In the genomic region with DNA sequence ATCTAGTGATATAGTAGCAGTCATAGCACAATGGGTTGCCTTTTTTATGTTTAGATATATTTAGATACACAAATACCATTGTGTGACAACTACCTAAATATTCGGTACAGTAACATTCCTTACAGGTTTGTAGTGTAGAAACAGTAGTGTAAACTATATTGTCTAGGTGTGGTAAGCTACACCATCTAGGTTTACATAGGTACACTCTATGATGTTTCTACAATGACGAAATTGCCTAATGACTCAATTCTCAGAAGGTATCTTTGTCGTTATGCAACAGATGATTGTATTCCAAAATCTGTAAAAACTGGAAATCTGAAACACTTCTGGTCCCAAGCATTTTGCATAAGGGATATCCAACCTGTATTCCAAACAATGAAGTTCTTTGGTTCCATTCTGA, we compare ENCODE assay signal across 20 cellular contexts. TPM values are rescaled to one million over a fixed set of nuclear protein-coding genes. Genes with fewer than 3 reads are reported as not detected.
DNase-seq lines count a peak whose midpoint lies in the region; ATAC-seq, FAIRE-seq and TF ChIP-seq lines count a peak whose summit lies in the region.
"Had no signal": no experiment of that assay in that cellular context is flagged by ENCODE, and none has a peak within 500 bp of the region (broad histone marks: within the 10 kb centered on the region; RNA-seq: fewer than 3 reads in every experiment).

No MANE protein-coding gene starts in this region.

- no peak overlapping the region for H2AFZ ChIP-seq in mammary epithelial cell (ENCODE audit: low read depth, low read length)
- H2AFZ ChIP-seq in keratinocyte (ENCODE audit: control insufficient read depth, low read length): no peak overlapping the region
- H2AFZ ChIP-seq: GM23248 had no signal

- intact Hi-C loops in mammary epithelial cell (cut with micrococcal nuclease): no loop called here

- TF ChIP-seq CTCF in mammary epithelial cell (conservative IDR thresholded peaks at IDR 0.05 in 1 of 2, IDR thresholded peaks at IDR 0.05 in 1 of 2; ENCODE audit: extremely low read depth in 1 of 2, insufficient read depth in 1 of 2, low read depth in 1 of 2, low read length in 2 of 2) (no peak), keratinocyte (optimal IDR thresholded peaks at IDR 0.05 in 1 of 3, IDR thresholded peaks at IDR 0.05 in 1 of 3, conservative IDR thresholded peaks at IDR 0.05 in 1 of 3; ENCODE audit: extremely low read depth in 1 of 3, insufficient read depth in 2 of 3, low read length in 3 of 3) (no peak), nephron progenitor cell (IDR thresholded peaks at IDR 0.05) (no peak)

- H3K4me3 ChIP-seq in mammary epithelial cell (replicated peaks in 1 of 3; ENCODE audit: insufficient read depth in 1 of 3, low read depth in 2 of 3, low read length in 3 of 3): no peak overlapping the region
- H3K4me3 ChIP-seq in keratinocyte (ENCODE audit: control insufficient read depth in 2 of 3, extremely low read depth in 1 of 3, insufficient read depth in 2 of 3, low read depth in 1 of 3, low read length in 3 of 3): no peak overlapping the region
- H3K4me3 ChIP-seq in subcutaneous abdominal adipose tissue (ENCODE audit: low read depth in 1 of 5, low read length in 5 of 5): no peak overlapping the region
- H3K4me3 ChIP-seq: GM23248 had no signal

- H4K20me1 ChIP-seq in mammary epithelial cell (ENCODE audit: insufficient read depth, low read length) (no peaks in the 10 kb centered on the region), keratinocyte (ENCODE audit: control insufficient read depth, extremely low read depth, insufficient read depth, low read length) (no peaks in the 10 kb centered on the region)

- DNase-seq in H54 (ENCODE audit: insufficient read length, low spot score): no peak
- DNase-seq in mammary epithelial cell: peak; percentile 38
- DNase-seq in keratinocyte (ENCODE audit: low read depth, low spot score): no peak
- no peak for DNase-seq in nephron progenitor cell
- DNase-seq in NCI-H2171 (lab: John Stamatoyannopoulos, UW): no peak
- DNase-seq: AML-193; Caco-2; CD4-positive, alpha-beta T cell; DMS153; DMS79; GDM1; GM23248; HCEC 1CT; KBM-7 had no signal

- H3K36me3 ChIP-seq in mammary epithelial cell (ENCODE audit: insufficient read depth, low read length) (no peaks in the 10 kb centered on the region), keratinocyte (ENCODE audit: control insufficient read depth in 2 of 2, extremely low read depth in 1 of 2, insufficient read depth in 2 of 2, low read length in 2 of 2) (no peaks in the 10 kb centered on the region), subcutaneous abdominal adipose tissue (ENCODE audit: control insufficient read depth in 5 of 5, insufficient read depth in 5 of 5, low read length in 5 of 5) (no peaks in the 10 kb centered on the region)

- 62% methylated on average over 3 of the region's 3 CpGs for WGBS in mammary epithelial cell (ENCODE audit: low coverage, missing lambda C conversion rate)

- H3K9me3 Mint-ChIP-seq in nephron progenitor cell: no peaks in the 10 kb centered on the region
- H3K9me3 Mint-ChIP-seq: CD4-positive, alpha-beta T cell; IgD-negative memory B cell had no signal

- H3K9me3 ChIP-seq in mammary epithelial cell (replicated peaks; ENCODE audit: insufficient read depth, low read length) (no peaks in the 10 kb centered on the region), keratinocyte (ENCODE audit: control insufficient read depth, low read depth, low read length) (no peaks in the 10 kb centered on the region), subcutaneous abdominal adipose tissue (ENCODE audit: control insufficient read depth in 5 of 5, low read length in 5 of 5) (no peaks in the 10 kb centered on the region)
- H3K9me3 ChIP-seq: Caco-2 had no signal

- no peak overlapping the region for H3K4me3 Mint-ChIP-seq in nephron progenitor cell
- H3K4me3 Mint-ChIP-seq: CD4-positive, alpha-beta T cell; IgD-negative memory B cell had no signal

- no peak for ATAC-seq in GM21515 (IDR thresholded peaks at IDR 0.05; ENCODE audit: unreplicated experiment)

- peaks cover 17% of the 10 kb centered on the region for H3K36me3 Mint-ChIP-seq in nephron progenitor cell (ENCODE audit: low read depth)
- H3K36me3 Mint-ChIP-seq: IgD-negative memory B cell had no signal

- H3K27ac Mint-ChIP-seq in nephron progenitor cell: no peak overlapping the region
- H3K27ac Mint-ChIP-seq: CD4-positive, alpha-beta T cell; IgD-negative memory B cell had no signal

- H3K27ac ChIP-seq in mammary epithelial cell (ENCODE audit: insufficient read depth, low read depth, low read length): no peak overlapping the region
- no peak overlapping the region for H3K27ac ChIP-seq in keratinocyte (ENCODE audit: control insufficient read depth, insufficient read depth, low read length)
- H3K27ac ChIP-seq in subcutaneous abdominal adipose tissue (ENCODE audit: low read depth, low read length): peak overlapping the region; percentile 31
- H3K27ac ChIP-seq: C4-2B, GM23248 had no signal

- no peak for TF ChIP-seq POLR2A in H54 (IDR thresholded peaks at IDR 0.05; ENCODE audit: low read depth, low read length)

- no peaks in the 10 kb centered on the region for H3K27me3 Mint-ChIP-seq in nephron progenitor cell (ENCODE audit: low read depth, poor library complexity)
- H3K27me3 Mint-ChIP-seq: CD4-positive, alpha-beta T cell; IgD-negative memory B cell had no signal

- in situ Hi-C loops in mammary epithelial cell (cut with MboI; ENCODE audit: low sequenced_read_pairs in 2 of 2): no loop called here

- H3K4me1 ChIP-seq in mammary epithelial cell (ENCODE audit: insufficient read depth, low read length): peaks cover 6% of the 10 kb centered on the region
- no peaks in the 10 kb centered on the region for H3K4me1 ChIP-seq in keratinocyte (ENCODE audit: control insufficient read depth, extremely low read depth, insufficient read depth, low read length)
- peaks cover 4 to 50% (median 34%) of the 10 kb centered on the region in 5 donors for H3K4me1 ChIP-seq in subcutaneous abdominal adipose tissue (ENCODE audit: control insufficient read depth in 5 of 5, insufficient read depth in 5 of 5, low read length in 5 of 5)
- H3K4me1 ChIP-seq: Caco-2 had no signal

- no peaks in the 10 kb centered on the region for H3K9me1 ChIP-seq in keratinocyte (ENCODE audit: control insufficient read depth, extremely low read depth, insufficient read depth, low read length)

- H3K4me2 ChIP-seq in mammary epithelial cell (ENCODE audit: insufficient read depth, low read depth, low read length) (no peak overlapping the region), keratinocyte (ENCODE audit: control insufficient read depth, extremely low read depth, insufficient read depth, low read depth, low read length) (no peak overlapping the region)

- H3K79me2 ChIP-seq in mammary epithelial cell (ENCODE audit: insufficient read depth, low read length): peaks cover 81% of the 10 kb centered on the region
- H3K79me2 ChIP-seq in keratinocyte (ENCODE audit: control insufficient read depth, insufficient read depth, low read length): peaks cover 2% of the 10 kb centered on the region

- FAIRE-seq in H54 (lab: Jason Lieb, UNC): peak; percentile 20
- FAIRE-seq in keratinocyte (lab: Jason Lieb, UNC): peak; percentile 20
- FAIRE-seq: A204.1, HTR-8/SVneo had no signal

- dilution Hi-C loops in mammary epithelial cell (cut with HindIII; ENCODE audit: low sequenced_read_pairs) (no loop called here), keratinocyte (cut with MboI; ENCODE audit: extremely low pct_ligation_motif_present, low sequenced_read_pairs) (no loop called here)

- CTCF ChIA-PET in mammary epithelial cell (lab: Charles Lee; ENCODE audit: low non-redundant PET): interaction anchor here (0.5 kb wide), 1 partner anchor 37 kb away, joined by 4 read pairs; no protein-coding TSS in a partner anchor

- no peak overlapping the region for H3K9ac ChIP-seq in mammary epithelial cell (ENCODE audit: insufficient read depth, low read length)
- no peak overlapping the region for H3K9ac ChIP-seq in keratinocyte (ENCODE audit: control insufficient read depth, extremely low read depth, insufficient read depth, low read length)
- H3K9ac ChIP-seq in subcutaneous abdominal adipose tissue (ENCODE audit: low read length in 5 of 5): no peak overlapping the region
- H3K9ac ChIP-seq: GM23248 had no signal

- H3K27me3 ChIP-seq in mammary epithelial cell (ENCODE audit: insufficient read depth, low read length): no peaks in the 10 kb centered on the region
- no peaks in the 10 kb centered on the region for H3K27me3 ChIP-seq in keratinocyte (ENCODE audit: control insufficient read depth, extremely low read depth, insufficient read depth, low read length)
- H3K27me3 ChIP-seq in subcutaneous abdominal adipose tissue (ENCODE audit: control insufficient read depth in 5 of 5, insufficient read depth in 4 of 5, low read length in 5 of 5): no peaks in the 10 kb centered on the region

- no TSS peak for BruUV-seq in mammary epithelial cell (replicated peaks; lab: Mats Ljungman, UMichigan)

- no peaks in the 10 kb centered on the region for H3K4me1 Mint-ChIP-seq in nephron progenitor cell
- H3K4me1 Mint-ChIP-seq: IgD-negative memory B cell had no signal

RNA-seq across cellular contexts. Expression of a gene that starts 24.3 kb away (rescaled TPM):
- total RNA-seq in mammary epithelial cell: 100 to 1,000 TPM in 1 of 2 donors, 10 to 100 TPM in 1; 42.1 to 112 TPM
- polyA plus RNA-seq in mammary epithelial cell: 19.6 TPM
- 38.8 TPM for polyA minus RNA-seq in mammary epithelial cell
- 14.3 to 30.0 TPM (median 22.3 TPM) in 3 replicates for polyA plus RNA-seq in keratinocyte
- polyA plus RNA-seq in keratinocyte (2011; ENCODE audit: low read depth): 30.4 TPM
- 10.6 and 19.8 TPM in 2 replicates for polyA plus RNA-seq in keratinocyte (2011; cell fraction: cytosol; rRNA removed)
- 35.2 and 56.0 TPM in 2 replicates for polyA plus RNA-seq in keratinocyte (2011; cell fraction: nucleus; rRNA removed)
- 8.7 and 26.0 TPM in 2 replicates for polyA plus RNA-seq in keratinocyte (2012; ENCODE audit: low replicate concordance)
- polyA minus RNA-seq in keratinocyte: 4.1 to 27.4 TPM (median 16.5 TPM) in 3 replicates
- polyA minus RNA-seq in keratinocyte (2011; cell fraction: cytosol; rRNA and poly(A)+ RNA removed): 19.0 TPM
- 44.4 and 89.7 TPM in 2 replicates for polyA minus RNA-seq in keratinocyte (2011; cell fraction: nucleus; rRNA and poly(A)+ RNA removed)
- total RNA-seq: CD4-positive, alpha-beta T cell had no signal
- polyA plus RNA-seq: IgD-negative memory B cell had no signal
